ENCODE assay signal across 12 cellular contexts in genomic region chr11:57303990-57304579, GRCh38. TPM values are rescaled to one million over a fixed set of nuclear protein-coding genes. Genes with fewer than 3 reads are reported as not detected.
DNase-seq lines count a peak whose midpoint lies in the region; ATAC-seq and TF ChIP-seq lines count a peak whose summit lies in the region.
"Had no signal": no experiment of that assay in that cellular context is flagged by ENCODE, and none has a peak within 500 bp of the region (broad histone marks: within the 10 kb centered on the region; RNA-seq: fewer than 3 reads in every experiment).

No MANE protein-coding gene starts in this region.

- no peaks in the 10 kb centered on the region for H3K9me2 ChIP-seq in OCI-LY7 (ENCODE audit: insufficient read depth, low read length)

- CTCF ChIA-PET in OCI-LY7 (lab: Charles Lee; ENCODE audit: unreplicated experiment): no interaction called here

- H3K9me3 ChIP-seq in RWPE2 (ENCODE audit: severe bottlenecking) (no peaks in the 10 kb centered on the region), subcutaneous abdominal adipose tissue (ENCODE audit: control insufficient read depth in 5 of 5, low read length in 5 of 5) (peaks cover 4 to 17% (median 13%) of the 10 kb centered on the region in 5 donors), OCI-LY7 (ENCODE audit: low read length) (0 out of 2 replicates have a peak, but pooled peaks cover 1% of the 10 kb centered on the region)

- no peaks in the 10 kb centered on the region for H3K27me3 ChIP-seq in RWPE2 (ENCODE audit: insufficient read depth, poor library complexity, severe bottlenecking)
- no peaks in the 10 kb centered on the region for H3K27me3 ChIP-seq in foreskin keratinocyte
- no peaks in the 10 kb centered on the region for H3K27me3 ChIP-seq in subcutaneous abdominal adipose tissue (ENCODE audit: control insufficient read depth in 5 of 5, insufficient read depth in 4 of 5, low read length in 5 of 5)

- no peak for TF ChIP-seq CTCF in RWPE2 (IDR thresholded peaks at IDR 0.05; ENCODE audit: poor library complexity, severe bottlenecking)
- no peak for TF ChIP-seq CTCF in foreskin keratinocyte (conservative IDR thresholded peaks at IDR 0.05)
- no peak for TF ChIP-seq CTCF in OCI-LY7 (conservative IDR thresholded peaks at IDR 0.05; ENCODE audit: low read length)

- H3K4me3 ChIP-seq in RWPE2 (ENCODE audit: severe bottlenecking) (no peak overlapping the region), subcutaneous abdominal adipose tissue (ENCODE audit: low read depth in 1 of 5, low read length in 5 of 5) (no peak overlapping the region), OCI-LY7 (ENCODE audit: low read depth, low read length, poor library complexity, severe bottlenecking) (no peak overlapping the region)

- H3K27ac ChIP-seq in RWPE2 (ENCODE audit: poor library complexity, severe bottlenecking) (peak overlapping the region; percentile 87), foreskin keratinocyte (peak overlapping the region; percentile 82), subcutaneous abdominal adipose tissue (ENCODE audit: low read depth, low read length) (peak overlapping the region; percentile 74), OCI-LY7 (ENCODE audit: low read depth, low read length, poor library complexity, severe bottlenecking) (no peak overlapping the region)
- H3K27ac ChIP-seq: 22Rv1 had no signal

- H3K36me3 ChIP-seq in RWPE2 (ENCODE audit: low read depth) (peaks cover 81% of the 10 kb centered on the region), subcutaneous abdominal adipose tissue (ENCODE audit: control insufficient read depth in 5 of 5, insufficient read depth in 5 of 5, low read length in 5 of 5) (peaks cover 3 to 67% (median 53%) of the 10 kb centered on the region in 5 donors), OCI-LY7 (ENCODE audit: insufficient read depth, low read length) (peaks cover 10% of the 10 kb centered on the region; the same call in 1 of the 2 replicates)

- peak overlapping the region in 1 of 5 donors; percentile 43 for H3K9ac ChIP-seq in subcutaneous abdominal adipose tissue (ENCODE audit: low read length in 5 of 5)

- H3K79me2 ChIP-seq in OCI-LY7 (ENCODE audit: insufficient read depth, low read depth, low read length): no peaks in the 10 kb centered on the region

- H3K4me2 ChIP-seq in OCI-LY7 (ENCODE audit: low read length): no peak overlapping the region

- no peak overlapping the region for H2AFZ ChIP-seq in OCI-LY7 (ENCODE audit: low read length)

- ATAC-seq in RWPE2 (ENCODE audit: low read depth) (peak; percentile 81), foreskin keratinocyte (peak; percentile 88), GM18870 (IDR thresholded peaks at IDR 0.05; ENCODE audit: unreplicated experiment) (no peak)
- ATAC-seq: Panc1 had no signal

- peak; percentile 25 to 69 for DNase-seq in NCI-H2081 (lab: John Stamatoyannopoulos, UW)
- DNase-seq in NCI-H2081 treated with DMSO at 0.1 percent for 48 hours (lab: John Stamatoyannopoulos, UW): no peak
- DNase-seq in RWPE2 (ENCODE audit: low spot score): peak; percentile 90
- DNase-seq in foreskin keratinocyte: peak; percentile 72 to 79
- DNase-seq in OCI-LY7 (ENCODE audit: low spot score): no peak
- DNase-seq in GM19238 (ENCODE audit: insufficient read length, low spot score): no peak

- BruUV-seq in OCI-LY7 (replicated peaks; lab: Mats Ljungman, UMichigan): no TSS peak

- no peaks in the 10 kb centered on the region for H4K20me1 ChIP-seq in OCI-LY7 (ENCODE audit: insufficient read depth, low read length)

- H3K4me1 ChIP-seq in RWPE2 (ENCODE audit: insufficient read depth, poor library complexity, severe bottlenecking) (peaks cover 53% of the 10 kb centered on the region), foreskin keratinocyte (peaks cover 33% of the 10 kb centered on the region), subcutaneous abdominal adipose tissue (ENCODE audit: control insufficient read depth in 5 of 5, insufficient read depth in 5 of 5, low read length in 5 of 5) (peaks cover 12 to 56% (median 48%) of the 10 kb centered on the region in 5 donors), OCI-LY7 (ENCODE audit: insufficient read depth, low read length, poor library complexity, severe bottlenecking) (no peaks in the 10 kb centered on the region)

- intact Hi-C loops in OCI-LY7 (cut with micrococcal nuclease; ENCODE audit: unreplicated experiment): no loop called here

- POLR2A ChIA-PET in OCI-LY7 (lab: Charles Lee): interaction anchor here (0.8 kb wide), 1 partner anchor 131 kb away, joined by 3 read pairs; no protein-coding TSS in a partner anchor

RNA-seq across cellular contexts. Expression of gene TNKS1BP1, which starts 20.7 kb away (rescaled TPM):
- 136 and 146 TPM in 2 replicates for total RNA-seq in foreskin keratinocyte
- polyA plus RNA-seq in foreskin keratinocyte: 135 and 154 TPM in 2 replicates
- 5.3 and 6.4 TPM in 2 replicates for total RNA-seq in OCI-LY7 (2014; rRNA removed; shearing (Covaris generic))
- total RNA-seq in OCI-LY7 (2022): 16.4 and 19.7 TPM in 2 replicates

RNA-seq across cellular contexts. Expression of gene SSRP1, which starts 31.6 kb away (rescaled TPM):
- total RNA-seq in foreskin keratinocyte (188 and 227 TPM in 2 replicates), OCI-LY7 (2022) (216 and 221 TPM in 2 replicates)
- polyA plus RNA-seq in foreskin keratinocyte: 133 and 163 TPM in 2 replicates
- total RNA-seq in OCI-LY7 (2014; rRNA removed; shearing (Covaris generic)): 146 and 185 TPM in 2 replicates

RNA-seq across cellular contexts. Expression of gene P2RX3, which starts 34.1 kb away (rescaled TPM):
- total RNA-seq in foreskin keratinocyte (not detected in 2 replicates), OCI-LY7 (2022) (not detected in 2 replicates)
- polyA plus RNA-seq in foreskin keratinocyte: not detected in 2 replicates
- total RNA-seq in OCI-LY7 (2014; rRNA removed; shearing (Covaris generic)): not detected in 2 replicates
- total RNA-seq: cerebellum, renal cortical epithelial cell had no signal

Comparison
In these comparisons a context has a peak if more than half of its experiments do, and no peak if none do; other contexts are left out.
1. DNase-seq: peak in NCI-H2081 (2 of 2), RWPE2 (single experiment) and foreskin keratinocyte (2 of 2); none in NCI-H2081 treated with DMSO at 0.1 percent for 48 hours (single experiment), OCI-LY7 (single experiment) and GM19238 (single experiment).